In genomic region chr14:103123128-103123633, GRCh38 we compare ENCODE assay signal across 8 cellular contexts. TPM values are rescaled to one million over a fixed set of nuclear protein-coding genes. Genes with fewer than 3 reads are reported as not detected.
DNase-seq lines count a peak whose midpoint lies in the region; ATAC-seq and TF ChIP-seq lines count a peak whose summit lies in the region.

TSS of gene TNFAIP2 (plus strand) at chr14:103123461. CDS start at chr14:103126458, 2,997 bp downstream.

- ATAC-seq in HG03442 (IDR thresholded peaks at IDR 0.05; ENCODE audit: unreplicated experiment) (no peak), GM21619 (IDR thresholded peaks at IDR 0.05; ENCODE audit: unreplicated experiment) (no peak)

- in situ Hi-C loops in G401 (cut with HindIII; ENCODE audit: low sequenced_read_pairs), result no loop called here

- DNase-seq in G401 (ENCODE audit: low spot score), result no peak
- peak; percentile 36 for DNase-seq in NCI-H345 (lab: John Stamatoyannopoulos, UW)
- DNase-seq in endothelial cell (ENCODE audit: low spot score), result peak; percentile 58
- no peak for DNase-seq in myocyte (ENCODE audit: low read depth)
- DNase-seq in NCI-H1436 (lab: John Stamatoyannopoulos, UW), result no peak
- no peak for DNase-seq in cerebellar cortex (ENCODE audit: low spot score)

- no peak for TF ChIP-seq CTCF in endothelial cell (IDR thresholded peaks at IDR 0.05; ENCODE audit: unreplicated experiment)

- H3K4me3 Mint-ChIP-seq in endothelial cell (ENCODE audit: unreplicated experiment), result peak within 1 kb of the TSS; percentile 82

- H3K4me1 Mint-ChIP-seq in endothelial cell (ENCODE audit: unreplicated experiment), result peaks cover 28% of the 10 kb centered on the region

- no peaks in the 10 kb centered on the region for H3K9me3 Mint-ChIP-seq in endothelial cell (ENCODE audit: unreplicated experiment)

- peak within 1 kb of the TSS; percentile 88 for H3K27ac Mint-ChIP-seq in endothelial cell (ENCODE audit: unreplicated experiment)

- peaks cover 10% of the 10 kb centered on the region for H3K36me3 Mint-ChIP-seq in endothelial cell (ENCODE audit: low read depth, unreplicated experiment)

- peaks cover 6% of the 10 kb centered on the region for H3K27me3 Mint-ChIP-seq in endothelial cell (ENCODE audit: unreplicated experiment)

RNA-seq across cellular contexts. Expression of gene TNFAIP2, which starts in this region (rescaled TPM):
- total RNA-seq in G401 (2014; rRNA removed; shearing (Covaris generic)), result 4.5 and 26.1 TPM in 2 replicates
- total RNA-seq in endothelial cell (ENCODE audit: unreplicated experiment), result 163 TPM
- total RNA-seq in myocyte, result 76.6 and 179 TPM in 2 replicates
- 21.1 TPM for polyA plus RNA-seq in myocyte (2012)

Comparison
In these comparisons a context has a peak if more than half of its experiments do, and no peak if none do; other contexts are left out.
1. DNase-seq: peak in NCI-H345 (single experiment) and endothelial cell (single experiment); none in G401 (single experiment), myocyte (single experiment), NCI-H1436 (single experiment) and cerebellar cortex (single experiment).